7 cellular contexts compared by ENCODE assay signal in the genomic region with DNA sequence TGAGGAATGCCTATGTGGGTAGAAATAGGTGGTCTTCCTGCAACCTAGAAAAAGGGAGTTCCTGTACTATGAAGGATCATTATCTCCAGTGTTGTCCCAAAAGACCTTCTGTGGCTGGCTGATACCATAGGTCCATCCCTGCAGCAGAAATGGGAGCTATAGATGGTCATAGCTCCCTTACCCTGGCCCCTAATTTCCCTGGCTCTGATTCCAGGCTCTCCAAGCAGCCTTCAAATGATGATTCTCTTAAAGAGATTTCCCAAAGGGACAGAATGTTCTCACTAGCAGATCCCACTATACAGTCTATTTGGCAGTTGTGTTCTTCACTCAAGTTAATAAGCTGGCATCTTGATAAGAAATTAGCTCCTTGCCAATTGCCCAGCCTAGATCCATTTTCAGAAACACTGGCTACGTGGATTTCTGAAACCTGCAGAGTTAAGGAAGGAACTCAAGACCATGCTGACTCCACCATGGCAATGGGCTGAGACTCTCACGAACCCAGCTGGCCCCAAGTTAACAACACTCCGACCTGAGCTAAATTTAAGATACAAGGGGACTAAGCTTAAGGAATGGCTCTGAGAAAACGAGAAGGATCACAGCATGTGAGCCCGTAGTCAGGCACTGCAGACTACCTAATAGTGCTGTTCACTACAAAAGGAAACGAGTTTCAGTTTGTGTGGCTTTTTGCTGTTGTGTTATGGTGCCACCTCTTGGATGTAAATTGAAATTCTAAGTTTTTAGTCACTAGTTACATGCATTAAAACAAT. TPM values are rescaled to one million over a fixed set of nuclear protein-coding genes. Genes with fewer than 3 reads are reported as not detected.
A peak's percentile ranks its signal among the peaks of the same experiment; 100 is the strongest.
DNase-seq lines count a peak whose midpoint lies in the region; ATAC-seq and TF ChIP-seq lines count a peak whose summit lies in the region.

No MANE protein-coding gene starts in this region.

- H3F3A ChIP-seq in SU-DHL-6 (ENCODE audit: insufficient read depth) = no peaks in the 10 kb centered on the region

- H3K4me1 ChIP-seq in right lobe of liver = peaks cover 0 to 6% (median 2%) of the 10 kb centered on the region in 4 donors
- no peaks in the 10 kb centered on the region for H3K4me1 ChIP-seq in thymus (ENCODE audit: control insufficient read depth, insufficient read depth, low read length)

- H2AFZ ChIP-seq in SU-DHL-6 (ENCODE audit: low read depth, low read length, severe bottlenecking) = peak overlapping the region; percentile 31

- intact Hi-C loops in right lobe of liver (cut with DNase I) = loop anchor here in 1 of 2 donors (10.0 kb wide), 2 partner anchors 145 to 245 kb away; no protein-coding TSS in a partner anchor

- H3K27ac ChIP-seq in SU-DHL-6 (ENCODE audit: low read depth, low read length) (no peak overlapping the region), right lobe of liver (peak overlapping the region in 1 of 3 donors; percentile 45), thymus (ENCODE audit: low read depth) (no peak overlapping the region)

- DNase-seq in GDM1 (lab: John Stamatoyannopoulos, UW) (peak; percentile 37), choroid plexus epithelial cell (ENCODE audit: low read depth) (peak; percentile 85), right lobe of liver (no peak)

- no peak for TF ChIP-seq POLR2A in right lobe of liver (IDR thresholded peaks at IDR 0.05)

- H3K36me3 ChIP-seq in SU-DHL-6 (ENCODE audit: low read length) (no peaks in the 10 kb centered on the region), right lobe of liver (peaks cover 0 to 1% (median 0%) of the 10 kb centered on the region in 4 donors), thymus (ENCODE audit: control insufficient read depth, insufficient read depth) (peaks cover 3% of the 10 kb centered on the region)

- TF ChIP-seq CTCF in LNCAP (IDR thresholded peaks at IDR 0.05) (peak; percentile 60), SU-DHL-6 (IDR thresholded peaks at IDR 0.05; ENCODE audit: insufficient read depth, low read length, poor library complexity, severe bottlenecking) (peak; percentile 31), choroid plexus epithelial cell (conservative IDR thresholded peaks at IDR 0.05; ENCODE audit: low read depth, low read length) (peak; percentile 67), right lobe of liver (IDR thresholded peaks at IDR 0.05) (peak; percentile 56 to 80 (median 58))

- no peaks in the 10 kb centered on the region for H4K20me1 ChIP-seq in SU-DHL-6 (ENCODE audit: low read depth, low read length)

- no peaks in the 10 kb centered on the region for H3K9me2 ChIP-seq in SU-DHL-6 (replicated peaks; ENCODE audit: insufficient read depth, low read length)

- H3K27me3 ChIP-seq in SU-DHL-6 (ENCODE audit: low read length) (no peaks in the 10 kb centered on the region), right lobe of liver (no peaks in the 10 kb centered on the region), thymus (ENCODE audit: control insufficient read depth, insufficient read depth) (no peaks in the 10 kb centered on the region)

- H3K9me3 ChIP-seq in SU-DHL-6 (ENCODE audit: insufficient read depth, low read length) (no peaks in the 10 kb centered on the region), right lobe of liver (no peaks in the 10 kb centered on the region), thymus (ENCODE audit: control insufficient read depth) (no peaks in the 10 kb centered on the region)

- WGBS in right lobe of liver (ENCODE audit: insufficient coverage, low coverage, low lambda C conversion rate, missing lambda C conversion rate) = 3% methylated on average over 5 of the region's 6 CpGs
- WGBS in thymus = 9% methylated on average over 6 of the region's 6 CpGs

- ATAC-seq in GM21447 (IDR thresholded peaks at IDR 0.05; ENCODE audit: unreplicated experiment) (peak; percentile 83), right lobe of liver (peak; percentile 93 to 99 (median 94))

- peak overlapping the region; percentile 42 for H3K4me2 ChIP-seq in SU-DHL-6 (ENCODE audit: low read depth, low read length, poor library complexity, severe bottlenecking)

- H3K4me3 ChIP-seq in SU-DHL-6 (ENCODE audit: insufficient read depth, low read length, poor library complexity, severe bottlenecking) (no peak overlapping the region), choroid plexus epithelial cell (ENCODE audit: low read depth, low read length) (peak overlapping the region; percentile 53), right lobe of liver (peak overlapping the region in 2 of 3 donors; percentile 23 to 39), thymus (ENCODE audit: low read length) (peak overlapping the region; percentile 29)

- no peaks in the 10 kb centered on the region for H3K79me2 ChIP-seq in SU-DHL-6 (ENCODE audit: insufficient read depth, low read length)

- H3K9ac ChIP-seq in SU-DHL-6 (ENCODE audit: low read length) = peak overlapping the region; percentile 30; the same call in 1 of the 2 replicates

RNA-seq across cellular contexts. Expression of a gene that starts 11.4 kb away (rescaled TPM):
- total RNA-seq in right lobe of liver = 10 to 100 TPM in 1 of 6 experiments, 1 to 10 TPM in 5; 7.1 to 10.7 (median 8.6) TPM
- polyA plus RNA-seq in thymus = 19.6 TPM

RNA-seq across cellular contexts. Expression of a gene that starts 14.1 kb away (rescaled TPM):
- total RNA-seq in right lobe of liver = 10 to 100 TPM in 5 of 6 experiments, 1 to 10 TPM in 1; 8.1 to 13.5 (median 11.5) TPM
- 39.6 TPM for polyA plus RNA-seq in thymus

RNA-seq across cellular contexts. Expression of a gene that starts 47.6 kb away (rescaled TPM):
- 10 to 100 TPM; 16.8 to 66.2 (median 60.7) TPM for total RNA-seq in right lobe of liver
- polyA plus RNA-seq in thymus = 5.7 TPM

Comparison
In these comparisons a context has a peak if more than half of its experiments do, and no peak if none do; other contexts are left out.
1. DNase-seq: peak in GDM1 (single experiment) and choroid plexus epithelial cell (single experiment); none in right lobe of liver (0 of 3).
2. Peak in every context shown above with its lines, with median percentiles within 50 percentile points of each other: CTCF ChIP-seq.